In the genomic region with DNA sequence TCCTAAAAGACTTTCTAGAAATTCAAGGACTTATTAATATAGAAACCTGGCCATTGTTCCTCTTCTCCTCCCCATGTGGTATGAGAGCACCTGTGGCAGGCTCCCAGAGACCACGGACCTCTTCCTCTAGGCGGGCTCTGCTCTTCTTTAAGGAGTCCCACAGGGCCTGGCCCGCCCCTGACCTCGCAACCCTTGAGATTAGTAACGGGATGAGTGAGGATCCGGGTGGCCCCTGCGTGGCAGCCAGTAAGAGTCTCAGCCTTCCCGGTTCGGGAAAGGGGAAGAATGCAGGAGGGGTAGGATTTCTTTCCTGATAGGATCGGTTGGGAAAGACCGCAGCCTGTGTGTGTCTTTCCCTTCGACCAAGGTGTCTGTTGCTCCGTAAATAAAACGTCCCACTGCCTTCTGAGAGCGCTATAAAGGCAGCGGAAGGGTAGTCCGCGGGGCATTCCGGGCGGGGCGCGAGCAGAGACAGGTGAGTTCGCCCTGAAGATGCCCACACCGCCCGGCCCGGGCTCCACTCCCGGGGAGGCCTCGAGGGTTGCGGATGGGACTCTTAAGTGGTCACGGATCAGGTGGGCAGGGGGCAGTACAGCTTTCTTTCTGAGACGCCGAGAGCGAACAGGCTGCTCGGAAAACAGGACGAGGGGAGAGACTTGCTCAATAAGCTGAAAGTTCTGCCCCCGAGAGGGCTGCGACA, we compare ENCODE assay signal across 8 cellular contexts. TPM values are rescaled to one million over a fixed set of nuclear protein-coding genes. Genes with fewer than 3 reads are reported as not detected.
DNase-seq lines count a peak whose midpoint lies in the region; ATAC-seq, FAIRE-seq and TF ChIP-seq lines count a peak whose summit lies in the region.

Gene SLC26A4, plus strand, starts transcription at position 448 of the 700 bp plus-strand sequence. CDS start 814 bp downstream, outside the sequence.

- H3K4me1 ChIP-seq in A549 (peaks cover 9% of the 10 kb centered on the region; the same call in 2 of the 3 replicates), NT2/D1 (ENCODE audit: insufficient read depth, insufficient read length) (peaks cover 5% of the 10 kb centered on the region), breast epithelium (peaks cover 0 to 5% of the 10 kb centered on the region in 2 donors), liver (ENCODE audit: control insufficient read depth in 4 of 4, insufficient read depth in 4 of 4, low read length in 3 of 4) (peaks cover 8 to 16% (median 13%) of the 10 kb centered on the region in 4 donors)

- H3K36me3 Mint-ChIP-seq in stimulated activated naive CD8-positive, alpha-beta T cell treated with anti-CD3 and anti-CD28 coated beads, Interleukin-15, Interleukin-2, amounts not matched to agents 100 ng/mL and 50 ng/mL, for 24 hours (ENCODE audit: low read depth): no peaks in the 10 kb centered on the region

- H3K9ac ChIP-seq in NT2/D1 (ENCODE audit: insufficient read length, low read depth): peak within 1 kb of the TSS; percentile 42
- H3K9ac ChIP-seq in liver (ENCODE audit: low read depth in 1 of 2, low read length in 2 of 2): no peak within 1 kb of the TSS

- H3K27me3 Mint-ChIP-seq in stimulated activated naive CD8-positive, alpha-beta T cell treated with anti-CD3 and anti-CD28 coated beads, Interleukin-15, Interleukin-2, amounts not matched to agents 100 ng/mL and 50 ng/mL, for 24 hours: peaks cover 39% of the 10 kb centered on the region

- peak within 1 kb of the TSS; percentile 86 for H3K4me3 Mint-ChIP-seq in stimulated activated naive CD8-positive, alpha-beta T cell treated with anti-CD3 and anti-CD28 coated beads, Interleukin-15, Interleukin-2, amounts not matched to agents 100 ng/mL and 50 ng/mL, for 24 hours

- no peaks in the 10 kb centered on the region for H3K36me3 ChIP-seq in NT2/D1 (ENCODE audit: insufficient read depth, insufficient read length, low read length)
- H3K36me3 ChIP-seq in breast epithelium: no peaks in the 10 kb centered on the region
- H3K36me3 ChIP-seq in liver (ENCODE audit: control insufficient read depth in 4 of 4, insufficient read depth in 3 of 4, low read depth in 1 of 4, low read length in 3 of 4): no peaks in the 10 kb centered on the region

- H3K4me3 ChIP-seq in A549 (peak within 1 kb of the TSS; percentile 54), NT2/D1 (ENCODE audit: insufficient read length, low read depth) (peak within 1 kb of the TSS; percentile 44), breast epithelium (peak within 1 kb of the TSS; percentile 41 to 71 (median 54)), liver (ENCODE audit: low read depth in 1 of 3, low read length in 3 of 3) (peak within 1 kb of the TSS; percentile 34 to 51 (median 35))

- DNase-seq in A549 (ENCODE audit: low read depth in 1 of 2, low spot score in 1 of 2) (no peak), GM19238 (ENCODE audit: insufficient read length, low spot score) (peak; percentile 3), NT2/D1 (ENCODE audit: low read depth, low spot score) (no peak), breast epithelium (ENCODE audit: low spot score in 2 of 2) (no peak), NCI-H187 (lab: John Stamatoyannopoulos, UW) (no peak)

- POLR2A ChIA-PET in A549 (lab: Yijun Ruan, JAX): interaction anchor here (1.3 kb wide), 1 partner anchor 83 kb away, joined by 4 read pairs; the partner anchor contains the start of gene CBLL1

- H3K27ac ChIP-seq in A549 (peak within 1 kb of the TSS in 1 of 2 experiments; percentile 57; a peak in 4 of 6 replicates), breast epithelium (no peak within 1 kb of the TSS), liver (ENCODE audit: low read depth in 1 of 2, low read length in 2 of 2) (no peak within 1 kb of the TSS)

- FAIRE-seq in A549 (lab: Jason Lieb, UNC): no peak

- ATAC-seq in A549 (peak in 1 of 2 experiments; percentile 6; a peak in 3 of 6 replicates), GM18867 (IDR thresholded peaks at IDR 0.05; ENCODE audit: unreplicated experiment) (no peak)

- H3K27me3 ChIP-seq in NT2/D1 (ENCODE audit: insufficient read depth, insufficient read length) (peaks cover 58% of the 10 kb centered on the region), breast epithelium (peaks cover 3 to 23% of the 10 kb centered on the region in 2 donors), liver (ENCODE audit: control insufficient read depth in 4 of 4, insufficient read depth in 4 of 4, low read length in 3 of 4) (peaks cover 0 to 3% (median 0%) of the 10 kb centered on the region in 4 donors)

- TF ChIP-seq RAD21 in A549 (conservative IDR thresholded peaks at IDR 0.05 in 1 of 2, IDR thresholded peaks at IDR 0.05 in 1 of 2) (no peak), liver (IDR thresholded peaks at IDR 0.05) (no peak)

- TF ChIP-seq CTCF in A549 (IDR thresholded peaks at IDR 0.05): no peak
- no peak for TF ChIP-seq CTCF in breast epithelium (IDR thresholded peaks at IDR 0.05)
- no peak for TF ChIP-seq CTCF in liver (IDR thresholded peaks at IDR 0.05; ENCODE audit: low read depth, low read length, missing input control)

- H3K9me3 ChIP-seq in A549: no peaks in the 10 kb centered on the region
- no peaks in the 10 kb centered on the region for H3K9me3 ChIP-seq in NT2/D1 (ENCODE audit: insufficient read depth, low read length)
- H3K9me3 ChIP-seq in breast epithelium: no peaks in the 10 kb centered on the region
- no peaks in the 10 kb centered on the region for H3K9me3 ChIP-seq in liver (ENCODE audit: control insufficient read depth in 4 of 4, low read length in 3 of 4)

- CTCF ChIA-PET in A549 (lab: Yijun Ruan, JAX): interaction anchor here (1.4 kb wide), 1 partner anchor 219 kb away, joined by 4 read pairs; no protein-coding TSS in a partner anchor

- peaks cover 39% of the 10 kb centered on the region for H3K4me1 Mint-ChIP-seq in stimulated activated naive CD8-positive, alpha-beta T cell treated with anti-CD3 and anti-CD28 coated beads, Interleukin-15, Interleukin-2, amounts not matched to agents 100 ng/mL and 50 ng/mL, for 24 hours (ENCODE audit: low read depth)

- peak within 1 kb of the TSS; percentile 85 for H3K27ac Mint-ChIP-seq in stimulated activated naive CD8-positive, alpha-beta T cell treated with anti-CD3 and anti-CD28 coated beads, Interleukin-15, Interleukin-2, amounts not matched to agents 100 ng/mL and 50 ng/mL, for 24 hours

- no peak for TF ChIP-seq EP300 in A549 (IDR thresholded peaks at IDR 0.05)

- WGBS in A549 (ENCODE audit: missing lambda C conversion rate): 47% methylated on average over 37 of the region's 37 CpGs
- WGBS in liver: 7% methylated on average over 37 of the region's 37 CpGs

- intact Hi-C loops in breast epithelium (cut with DNase I; ENCODE audit: low total_unique reads): no loop called here

- no peak for TF ChIP-seq POLR2A in A549 (IDR thresholded peaks at IDR 0.05; ENCODE audit: low read length)
- no peak for TF ChIP-seq POLR2A in breast epithelium (IDR thresholded peaks at IDR 0.05)

- peak within 1 kb of the TSS; percentile 85 for H3K4me2 ChIP-seq in A549

- H3K9me3 Mint-ChIP-seq in stimulated activated naive CD8-positive, alpha-beta T cell treated with anti-CD3 and anti-CD28 coated beads, Interleukin-15, Interleukin-2, amounts not matched to agents 100 ng/mL and 50 ng/mL, for 24 hours: no peaks in the 10 kb centered on the region

TF ChIP-seq in A549, 52 proteins besides CTCF, POLR2A, EP300 and RAD21 (continues in another document):
- no peak for TF ChIP-seq JUN (IDR thresholded peaks at IDR 0.05)
- no peak for TF ChIP-seq CEBPB (IDR thresholded peaks at IDR 0.05)
- TF ChIP-seq NR3C1 (IDR thresholded peaks at IDR 0.05): no peak
- no peak for TF ChIP-seq EHMT2 (IDR thresholded peaks at IDR 0.05; ENCODE audit: low read depth)
- TF ChIP-seq FOXS1 (CRISPR knock-in tag; IDR thresholded peaks at IDR 0.05): no peak
- no peak for TF ChIP-seq BHLHE40 (IDR thresholded peaks at IDR 0.05; ENCODE audit: low read depth, low read length)
- no peak for TF ChIP-seq HEYL (CRISPR knock-in tag; IDR thresholded peaks at IDR 0.05)
- TF ChIP-seq PHF8 (IDR thresholded peaks at IDR 0.05; ENCODE audit: borderline replicate concordance, low read depth): no peak
- no peak for TF ChIP-seq HES2 (IDR thresholded peaks at IDR 0.05)
- no peak for TF ChIP-seq ZNF302 (CRISPR knock-in tag; IDR thresholded peaks at IDR 0.05)

TF ChIP-seq in liver, 16 proteins besides CTCF, POLR2A, EP300 and RAD21:
- TF ChIP-seq FOXA2 (IDR thresholded peaks at IDR 0.05) (no peak), REST (IDR thresholded peaks at IDR 0.05) (no peak)

RNA-seq across cellular contexts. Expression of gene SLC26A4, which starts in this region (rescaled TPM):
- 0.34 and 0.43 TPM in 2 replicates for polyA plus RNA-seq in A549 (2011; rRNA removed)
- polyA plus RNA-seq in A549 (2012; cell fraction: cytosol; rRNA removed): 0.04 and 0.05 TPM in 2 replicates
- 0.06 and 0.07 TPM in 2 replicates for polyA plus RNA-seq in A549 (2012; cell fraction: nucleus; rRNA removed)
- 0.12 to 0.21 TPM (median 0.13 TPM) in 3 replicates for polyA plus RNA-seq in A549 (2017; fragmentation: RNase III; extraction: RNeasy Plus Mini Kit Qiagen cat#74134 plus additional on column Dnase treatment)
- 0.58 and 0.79 TPM in 2 replicates for polyA minus RNA-seq in A549 (2011; rRNA and poly(A)+ RNA removed)
- total RNA-seq in breast epithelium: 1 to 10 TPM in 1 of 3 donors, under 1 TPM in 2; 0.44 to 1.3 (median 0.48) TPM
- under 1 TPM; 0.19 to 0.25 TPM for total RNA-seq in liver
- under 1 TPM in 1 of 2 donors, not detected in 1; 0.08 TPM for polyA plus RNA-seq in liver
